1 cellular context compared by ENCODE assay signal in the genomic region with DNA sequence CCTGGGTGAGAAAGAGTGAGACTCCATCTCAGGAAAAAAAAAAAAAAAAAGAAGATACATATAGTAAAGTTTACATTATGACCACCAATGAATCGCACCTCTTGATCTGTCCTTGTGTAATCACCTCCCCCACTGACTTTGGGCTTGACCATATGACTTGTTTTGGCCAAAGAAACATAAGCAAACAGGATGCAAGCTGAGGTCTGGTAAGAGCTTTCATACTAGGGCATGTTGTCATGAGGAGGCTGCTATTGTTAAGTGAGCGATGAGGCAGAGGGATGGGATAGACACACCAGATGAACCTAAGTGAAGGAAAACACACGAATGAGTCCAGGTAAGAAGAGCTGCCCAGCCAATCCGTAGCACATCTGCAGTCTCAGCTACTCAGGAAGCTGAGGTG.
TF ChIP-seq lines count a peak whose summit lies in the region.

No MANE protein-coding gene starts in this region.

TF ChIP-seq in GM23338, 12 proteins besides CTCF, POLR2A, EP300 and RAD21 (continued from another document):
- TF ChIP-seq, protein P1, sequence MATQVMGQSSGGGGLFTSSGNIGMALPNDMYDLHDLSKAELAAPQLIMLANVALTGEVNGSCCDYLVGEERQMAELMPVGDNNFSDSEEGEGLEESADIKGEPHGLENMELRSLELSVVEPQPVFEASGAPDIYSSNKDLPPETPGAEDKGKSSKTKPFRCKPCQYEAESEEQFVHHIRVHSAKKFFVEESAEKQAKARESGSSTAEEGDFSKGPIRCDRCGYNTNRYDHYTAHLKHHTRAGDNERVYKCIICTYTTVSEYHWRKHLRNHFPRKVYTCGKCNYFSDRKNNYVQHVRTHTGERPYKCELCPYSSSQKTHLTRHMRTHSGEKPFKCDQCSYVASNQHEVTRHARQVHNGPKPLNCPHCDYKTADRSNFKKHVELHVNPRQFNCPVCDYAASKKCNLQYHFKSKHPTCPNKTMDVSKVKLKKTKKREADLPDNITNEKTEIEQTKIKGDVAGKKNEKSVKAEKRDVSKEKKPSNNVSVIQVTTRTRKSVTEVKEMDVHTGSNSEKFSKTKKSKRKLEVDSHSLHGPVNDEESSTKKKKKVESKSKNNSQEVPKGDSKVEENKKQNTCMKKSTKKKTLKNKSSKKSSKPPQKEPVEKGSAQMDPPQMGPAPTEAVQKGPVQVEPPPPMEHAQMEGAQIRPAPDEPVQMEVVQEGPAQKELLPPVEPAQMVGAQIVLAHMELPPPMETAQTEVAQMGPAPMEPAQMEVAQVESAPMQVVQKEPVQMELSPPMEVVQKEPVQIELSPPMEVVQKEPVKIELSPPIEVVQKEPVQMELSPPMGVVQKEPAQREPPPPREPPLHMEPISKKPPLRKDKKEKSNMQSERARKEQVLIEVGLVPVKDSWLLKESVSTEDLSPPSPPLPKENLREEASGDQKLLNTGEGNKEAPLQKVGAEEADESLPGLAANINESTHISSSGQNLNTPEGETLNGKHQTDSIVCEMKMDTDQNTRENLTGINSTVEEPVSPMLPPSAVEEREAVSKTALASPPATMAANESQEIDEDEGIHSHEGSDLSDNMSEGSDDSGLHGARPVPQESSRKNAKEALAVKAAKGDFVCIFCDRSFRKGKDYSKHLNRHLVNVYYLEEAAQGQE (IDR thresholded peaks at IDR 0.05; ENCODE audit: unreplicated experiment) = no peak
- TF ChIP-seq, protein P2, sequence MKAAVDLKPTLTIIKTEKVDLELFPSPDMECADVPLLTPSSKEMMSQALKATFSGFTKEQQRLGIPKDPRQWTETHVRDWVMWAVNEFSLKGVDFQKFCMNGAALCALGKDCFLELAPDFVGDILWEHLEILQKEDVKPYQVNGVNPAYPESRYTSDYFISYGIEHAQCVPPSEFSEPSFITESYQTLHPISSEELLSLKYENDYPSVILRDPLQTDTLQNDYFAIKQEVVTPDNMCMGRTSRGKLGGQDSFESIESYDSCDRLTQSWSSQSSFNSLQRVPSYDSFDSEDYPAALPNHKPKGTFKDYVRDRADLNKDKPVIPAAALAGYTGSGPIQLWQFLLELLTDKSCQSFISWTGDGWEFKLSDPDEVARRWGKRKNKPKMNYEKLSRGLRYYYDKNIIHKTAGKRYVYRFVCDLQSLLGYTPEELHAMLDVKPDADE (IDR thresholded peaks at IDR 0.05) = no peak
- no peak for TF ChIP-seq JUNB (IDR thresholded peaks at IDR 0.05; ENCODE audit: unreplicated experiment)
- TF ChIP-seq ZNF331 (CRISPR knock-in tag; IDR thresholded peaks at IDR 0.05; ENCODE audit: low read depth) = no peak
- no peak for TF ChIP-seq POLR2AphosphoS5 (IDR thresholded peaks at IDR 0.05; ENCODE audit: low read depth)
- TF ChIP-seq, protein P3, sequence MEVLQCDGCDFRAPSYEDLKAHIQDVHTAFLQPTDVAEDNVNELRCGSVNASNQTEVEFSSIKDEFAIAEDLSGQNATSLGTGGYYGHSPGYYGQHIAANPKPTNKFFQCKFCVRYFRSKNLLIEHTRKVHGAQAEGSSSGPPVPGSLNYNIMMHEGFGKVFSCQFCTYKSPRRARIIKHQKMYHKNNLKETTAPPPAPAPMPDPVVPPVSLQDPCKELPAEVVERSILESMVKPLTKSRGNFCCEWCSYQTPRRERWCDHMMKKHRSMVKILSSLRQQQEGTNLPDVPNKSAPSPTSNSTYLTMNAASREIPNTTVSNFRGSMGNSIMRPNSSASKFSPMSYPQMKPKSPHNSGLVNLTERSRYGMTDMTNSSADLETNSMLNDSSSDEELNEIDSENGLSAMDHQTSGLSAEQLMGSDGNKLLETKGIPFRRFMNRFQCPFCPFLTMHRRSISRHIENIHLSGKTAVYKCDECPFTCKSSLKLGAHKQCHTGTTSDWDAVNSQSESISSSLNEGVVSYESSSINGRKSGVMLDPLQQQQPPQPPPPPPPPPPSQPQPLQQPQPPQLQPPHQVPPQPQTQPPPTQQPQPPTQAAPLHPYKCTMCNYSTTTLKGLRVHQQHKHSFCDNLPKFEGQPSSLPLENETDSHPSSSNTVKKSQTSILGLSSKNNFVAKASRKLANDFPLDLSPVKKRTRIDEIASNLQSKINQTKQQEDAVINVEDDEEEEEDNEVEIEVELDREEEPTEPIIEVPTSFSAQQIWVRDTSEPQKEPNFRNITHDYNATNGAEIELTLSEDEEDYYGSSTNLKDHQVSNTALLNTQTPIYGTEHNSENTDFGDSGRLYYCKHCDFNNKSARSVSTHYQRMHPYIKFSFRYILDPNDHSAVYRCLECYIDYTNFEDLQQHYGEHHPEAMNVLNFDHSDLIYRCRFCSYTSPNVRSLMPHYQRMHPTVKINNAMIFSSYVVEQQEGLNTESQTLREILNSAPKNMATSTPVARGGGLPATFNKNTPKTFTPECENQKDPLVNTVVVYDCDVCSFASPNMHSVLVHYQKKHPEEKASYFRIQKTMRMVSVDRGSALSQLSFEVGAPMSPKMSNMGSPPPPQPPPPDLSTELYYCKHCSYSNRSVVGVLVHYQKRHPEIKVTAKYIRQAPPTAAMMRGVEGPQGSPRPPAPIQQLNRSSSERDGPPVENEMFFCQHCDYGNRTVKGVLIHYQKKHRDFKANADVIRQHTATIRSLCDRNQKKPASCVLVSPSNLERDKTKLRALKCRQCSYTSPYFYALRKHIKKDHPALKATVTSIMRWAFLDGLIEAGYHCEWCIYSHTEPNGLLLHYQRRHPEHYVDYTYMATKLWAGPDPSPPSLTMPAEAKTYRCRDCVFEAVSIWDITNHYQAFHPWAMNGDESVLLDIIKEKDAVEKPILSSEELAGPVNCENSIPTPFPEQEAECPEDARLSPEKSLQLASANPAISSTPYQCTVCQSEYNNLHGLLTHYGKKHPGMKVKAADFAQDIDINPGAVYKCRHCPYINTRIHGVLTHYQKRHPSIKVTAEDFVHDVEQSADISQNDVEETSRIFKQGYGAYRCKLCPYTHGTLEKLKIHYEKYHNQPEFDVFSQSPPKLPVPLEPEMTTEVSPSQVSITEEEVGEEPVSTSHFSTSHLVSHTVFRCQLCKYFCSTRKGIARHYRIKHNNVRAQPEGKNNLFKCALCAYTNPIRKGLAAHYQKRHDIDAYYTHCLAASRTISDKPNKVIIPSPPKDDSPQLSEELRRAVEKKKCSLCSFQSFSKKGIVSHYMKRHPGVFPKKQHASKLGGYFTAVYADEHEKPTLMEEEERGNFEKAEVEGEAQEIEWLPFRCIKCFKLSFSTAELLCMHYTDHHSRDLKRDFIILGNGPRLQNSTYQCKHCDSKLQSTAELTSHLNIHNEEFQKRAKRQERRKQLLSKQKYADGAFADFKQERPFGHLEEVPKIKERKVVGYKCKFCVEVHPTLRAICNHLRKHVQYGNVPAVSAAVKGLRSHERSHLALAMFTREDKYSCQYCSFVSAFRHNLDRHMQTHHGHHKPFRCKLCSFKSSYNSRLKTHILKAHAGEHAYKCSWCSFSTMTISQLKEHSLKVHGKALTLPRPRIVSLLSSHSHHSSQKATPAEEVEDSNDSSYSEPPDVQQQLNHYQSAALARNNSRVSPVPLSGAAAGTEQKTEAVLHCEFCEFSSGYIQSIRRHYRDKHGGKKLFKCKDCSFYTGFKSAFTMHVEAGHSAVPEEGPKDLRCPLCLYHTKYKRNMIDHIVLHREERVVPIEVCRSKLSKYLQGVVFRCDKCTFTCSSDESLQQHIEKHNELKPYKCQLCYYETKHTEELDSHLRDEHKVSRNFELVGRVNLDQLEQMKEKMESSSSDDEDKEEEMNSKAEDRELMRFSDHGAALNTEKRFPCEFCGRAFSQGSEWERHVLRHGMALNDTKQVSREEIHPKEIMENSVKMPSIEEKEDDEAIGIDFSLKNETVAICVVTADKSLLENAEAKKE (CRISPR knock-in tag; IDR thresholded peaks at IDR 0.05) = no peak
